ENCODE assay signal across 16 cellular contexts in genomic region chr1:151616505-151616849, GRCh38. TPM values are rescaled to one million over a fixed set of nuclear protein-coding genes. Genes with fewer than 3 reads are reported as not detected.
A peak's percentile ranks its signal among the peaks of the same experiment; 100 is the strongest.
DNase-seq lines count a peak whose midpoint lies in the region; ATAC-seq and TF ChIP-seq lines count a peak whose summit lies in the region.
"Had no signal": no experiment of that assay in that cellular context is flagged by ENCODE, and none has a peak within 500 bp of the region (broad histone marks: within the 10 kb centered on the region; RNA-seq: fewer than 3 reads in every experiment).

No MANE protein-coding gene starts in this region.

- H2AK5ac ChIP-seq in mesenchymal stem cell (ENCODE audit: low read length, severe bottlenecking), result no peak overlapping the region

- peak overlapping the region; percentile 59; the same call in 1 of the 2 replicates for H3K4me2 ChIP-seq in SK-N-SH
- no peak overlapping the region for H3K4me2 ChIP-seq in mesenchymal stem cell (ENCODE audit: low read length, poor library complexity, severe bottlenecking)

- H3K4me3 ChIP-seq in SK-N-SH (ENCODE audit: low read depth in 2 of 2, low read length in 1 of 2) (peak overlapping the region in 1 of 2 experiments; percentile 10; a peak in 1 of 4 replicates), mesenchymal stem cell (ENCODE audit: insufficient read depth in 1 of 2, low read depth in 1 of 2, low read length in 2 of 2) (no peak overlapping the region), Peyer's patch (no peak overlapping the region), stomach (no peak overlapping the region)
- H3K4me3 ChIP-seq: prostate gland had no signal

- H3K27me3 Mint-ChIP-seq in activated naive CD8-positive, alpha-beta T cell treated with anti-CD3 and anti-CD28 coated beads, Interleukin-2, amount 50 U/mL, for 24 hours, result no peaks in the 10 kb centered on the region
- H3K27me3 Mint-ChIP-seq: dendritic cell treated with granulocyte-macrophage colony-stimulating factor and Interleukin-4, amounts not matched to agents 40 ng/mL and 50 ng/mL, for 4 days; T-helper 17 cell had no signal

- peaks cover 95% of the 10 kb centered on the region for H3K79me2 ChIP-seq in SK-N-SH (ENCODE audit: insufficient read depth)

- H2BK15ac ChIP-seq in mesenchymal stem cell (ENCODE audit: low read depth, poor library complexity, severe bottlenecking), result no peak overlapping the region

- H3K23ac ChIP-seq in mesenchymal stem cell (ENCODE audit: low read length in 2 of 2), result no peak overlapping the region

- no peak overlapping the region for H2BK120ac ChIP-seq in mesenchymal stem cell (ENCODE audit: low read depth, low read length)

- peaks cover 36% of the 10 kb centered on the region for H4K20me1 ChIP-seq in SK-N-SH (ENCODE audit: insufficient read depth)

- H3K9me3 ChIP-seq in SK-N-SH (no peaks in the 10 kb centered on the region), mesenchymal stem cell (ENCODE audit: control insufficient read depth, low read length) (no peaks in the 10 kb centered on the region), Peyer's patch (no peaks in the 10 kb centered on the region), stomach (no peaks in the 10 kb centered on the region)
- H3K9me3 ChIP-seq: prostate gland had no signal

- intact Hi-C loops in stomach (cut with DNase I; ENCODE audit: low total_unique reads), result no loop called here

- peak overlapping the region; percentile 13 for H3K27ac Mint-ChIP-seq in activated naive CD8-positive, alpha-beta T cell treated with anti-CD3 and anti-CD28 coated beads, Interleukin-2, amount 50 U/mL, for 24 hours
- H3K27ac Mint-ChIP-seq: dendritic cell treated with granulocyte-macrophage colony-stimulating factor and Interleukin-4, amounts not matched to agents 40 ng/mL and 50 ng/mL, for 4 days; T-helper 17 cell had no signal

- H3K79me1 ChIP-seq in mesenchymal stem cell (replicated peaks; ENCODE audit: low read length, poor library complexity, severe bottlenecking), result peaks cover 12% of the 10 kb centered on the region

- TF ChIP-seq EP300 in SK-N-SH (IDR thresholded peaks at IDR 0.05; ENCODE audit: borderline replicate concordance in 1 of 2, low read depth in 1 of 2, low read length in 1 of 2) (no peak), stomach (IDR thresholded peaks at IDR 0.05) (no peak)

- no peaks in the 10 kb centered on the region for H3K27me3 ChIP-seq in SK-N-SH (ENCODE audit: insufficient read depth)
- H3K27me3 ChIP-seq in mesenchymal stem cell (ENCODE audit: control insufficient read depth in 1 of 2, insufficient read depth in 1 of 2, low read length in 2 of 2), result no peaks in the 10 kb centered on the region
- H3K27me3 ChIP-seq in Peyer's patch, result no peaks in the 10 kb centered on the region
- H3K27me3 ChIP-seq in stomach, result no peaks in the 10 kb centered on the region

- WGBS in SK-N-SH (ENCODE audit: low lambda C conversion rate), result 33% methylated on average over 3 of the region's 3 CpGs
- 67% methylated on average over 3 of the region's 3 CpGs for WGBS in mesenchymal stem cell
- WGBS in stomach, 5 donors, result 80 to 92% (median 85%) methylated on average over 3 of the region's 3 CpGs

- CTCF ChIA-PET in SK-N-SH (lab: Yijun Ruan, JAX), result interaction anchor here (1.0 kb wide), 1 partner anchor 144 kb away, joined by 3 read pairs; no protein-coding TSS in a partner anchor

- TF ChIP-seq RAD21 in SK-N-SH (IDR thresholded peaks at IDR 0.05; ENCODE audit: low read length), result no peak

- no peak for TF ChIP-seq CTCF in SK-N-SH (IDR thresholded peaks at IDR 0.05)
- no peak for TF ChIP-seq CTCF in Peyer's patch (IDR thresholded peaks at IDR 0.05)
- TF ChIP-seq CTCF in stomach (IDR thresholded peaks at IDR 0.05), result no peak

- H3F3A ChIP-seq in SK-N-SH (replicated peaks; ENCODE audit: insufficient read depth), result peaks cover 16% of the 10 kb centered on the region

- H2BK5ac ChIP-seq in mesenchymal stem cell (ENCODE audit: low read depth, low read length, poor library complexity, severe bottlenecking), result no peak overlapping the region

- ATAC-seq in SK-N-SH treated with all-trans-retinoic acid at 6 μM for 48 hours, result no peak
- no peak for ATAC-seq in activated naive CD8-positive, alpha-beta T cell treated with anti-CD3 and anti-CD28 coated beads, Interleukin-2, amount 50 U/mL, for 24 hours
- no peak for ATAC-seq in GM18505 (IDR thresholded peaks at IDR 0.05; ENCODE audit: unreplicated experiment)
- ATAC-seq: left ventricle myocardium superior, T-helper 17 cell had no signal

- TF ChIP-seq POLR2A in Peyer's patch (IDR thresholded peaks at IDR 0.05), result no peak
- no peak for TF ChIP-seq POLR2A in stomach (IDR thresholded peaks at IDR 0.05)
- TF ChIP-seq POLR2A in GM18505 (IDR thresholded peaks at IDR 0.05; ENCODE audit: borderline replicate concordance, extremely low read depth, insufficient read depth, insufficient read length), result no peak

- no peak overlapping the region for H2BK12ac ChIP-seq in mesenchymal stem cell (ENCODE audit: low read length in 2 of 2)

- H3K9ac ChIP-seq in SK-N-SH (peak overlapping the region; percentile 6; the same call in 1 of the 2 replicates), mesenchymal stem cell (ENCODE audit: low read length) (no peak overlapping the region)

- H3K36me3 ChIP-seq in SK-N-SH (replicated peaks in 1 of 2; ENCODE audit: control insufficient read depth in 1 of 2, insufficient read depth in 2 of 2, low read length in 1 of 2) (peaks cover 7 to 12% of the 10 kb centered on the region in 2 experiments), mesenchymal stem cell (ENCODE audit: control insufficient read depth in 1 of 2, insufficient read depth in 2 of 2, low read depth in 1 of 2, low read length in 2 of 2) (peaks cover 0 to 8% of the 10 kb centered on the region in 2 experiments), Peyer's patch (no peaks in the 10 kb centered on the region), stomach (no peaks in the 10 kb centered on the region)
- H3K36me3 ChIP-seq: prostate gland had no signal

- H4K91ac ChIP-seq in mesenchymal stem cell (ENCODE audit: low read length), result no peak overlapping the region

- DNase-seq in SK-N-SH (no peak), HCEC 1CT (peak; percentile 60), mesenchymal stem cell (no peak), Peyer's patch (no peak), stomach (no peak)
- DNase-seq in activated naive CD8-positive, alpha-beta T cell treated with anti-CD3 and anti-CD28 coated beads, Interleukin-2, amount 50 U/mL, for 24 hours, result no peak
- DNase-seq: aorta, GF-D8, left ventricle myocardium superior, NCI-H2029 treated with DMSO at 0.1 percent for 48 hours, NCI-H524, T-helper 17 cell had no signal

- H3K4ac ChIP-seq in mesenchymal stem cell (ENCODE audit: low read depth in 1 of 2, low read length in 2 of 2), result no peak overlapping the region

- POLR2A ChIA-PET in SK-N-SH (lab: Yijun Ruan, JAX), result no interaction called here

- no peak overlapping the region for H2AFZ ChIP-seq in SK-N-SH (ENCODE audit: low read depth)
- no peak overlapping the region for H2AFZ ChIP-seq in mesenchymal stem cell (ENCODE audit: low read depth, low read length)

- no peaks in the 10 kb centered on the region for H3K9me2 ChIP-seq in SK-N-SH

- H3K14ac ChIP-seq in mesenchymal stem cell (ENCODE audit: low read length in 2 of 2), result no peak overlapping the region

- H4K8ac ChIP-seq in mesenchymal stem cell (ENCODE audit: low read length), result no peak overlapping the region

- H3K18ac ChIP-seq in mesenchymal stem cell (ENCODE audit: low read depth in 1 of 2, low read length in 2 of 2), result no peak overlapping the region

- H3K27ac ChIP-seq in SK-N-SH (ENCODE audit: low read depth in 2 of 2, low read length in 1 of 2) (peak overlapping the region; percentile 11 to 53; a peak in 3 of 4 replicates), mesenchymal stem cell (ENCODE audit: low read length, poor library complexity, severe bottlenecking) (peak overlapping the region; percentile 32), Peyer's patch (no peak overlapping the region), stomach (peak overlapping the region in 1 of 5 donors; percentile 4)
- H3K27ac ChIP-seq: prostate gland had no signal

- peaks cover 17 to 28% of the 10 kb centered on the region in 2 experiments for H3K4me1 ChIP-seq in SK-N-SH (ENCODE audit: control insufficient read depth in 1 of 2, insufficient read depth in 2 of 2, low read depth in 1 of 2, low read length in 1 of 2)
- H3K4me1 ChIP-seq in mesenchymal stem cell (ENCODE audit: control insufficient read depth, insufficient read depth, low read depth, low read length), result peaks cover 14% of the 10 kb centered on the region
- H3K4me1 ChIP-seq in Peyer's patch, result peaks cover 0 to 52% (median 4%) of the 10 kb centered on the region in 4 donors
- peaks cover 37 to 86% (median 68%) of the 10 kb centered on the region in 4 donors for H3K4me1 ChIP-seq in stomach

- peaks cover 5% of the 10 kb centered on the region for H3K36me3 Mint-ChIP-seq in activated naive CD8-positive, alpha-beta T cell treated with anti-CD3 and anti-CD28 coated beads, Interleukin-2, amount 50 U/mL, for 24 hours (ENCODE audit: low read depth)

- peaks cover 66% of the 10 kb centered on the region for H3K4me1 Mint-ChIP-seq in activated naive CD8-positive, alpha-beta T cell treated with anti-CD3 and anti-CD28 coated beads, Interleukin-2, amount 50 U/mL, for 24 hours

- H3K9me3 Mint-ChIP-seq in activated naive CD8-positive, alpha-beta T cell treated with anti-CD3 and anti-CD28 coated beads, Interleukin-2, amount 50 U/mL, for 24 hours, result no peaks in the 10 kb centered on the region
- H3K9me3 Mint-ChIP-seq: dendritic cell treated with granulocyte-macrophage colony-stimulating factor and Interleukin-4, amounts not matched to agents 40 ng/mL and 50 ng/mL, for 4 days had no signal

- no peak overlapping the region for H3K4me3 Mint-ChIP-seq in activated naive CD8-positive, alpha-beta T cell treated with anti-CD3 and anti-CD28 coated beads, Interleukin-2, amount 50 U/mL, for 24 hours
- H3K4me3 Mint-ChIP-seq: dendritic cell treated with granulocyte-macrophage colony-stimulating factor and Interleukin-4, amounts not matched to agents 40 ng/mL and 50 ng/mL, for 4 days; T-helper 17 cell had no signal

TF ChIP-seq in SK-N-SH, 30 proteins besides CTCF, POLR2A, EP300 and RAD21 (continues in another document):
- TF ChIP-seq MEF2A (IDR thresholded peaks at IDR 0.05; ENCODE audit: borderline replicate concordance, low read depth) (no peak), FOSL2 (IDR thresholded peaks at IDR 0.05; ENCODE audit: borderline replicate concordance, low read depth) (peak; percentile 63), JUND (IDR thresholded peaks at IDR 0.05) (peak; percentile 31; the same call in 1 of the 2 replicates)

TF ChIP-seq in SK-N-SH treated with all-trans-retinoic acid at 6 μM for 48 hours, 23 proteins besides CTCF, POLR2A, EP300 and RAD21 (continues in another document):
- TF ChIP-seq SNAI2 (CRISPR knock-in tag; IDR thresholded peaks at IDR 0.05) (no peak), ZNF565 (CRISPR knock-in tag; conservative IDR thresholded peaks at IDR 0.05; ENCODE audit: low read depth) (no peak), ZNF70 (CRISPR knock-in tag; IDR thresholded peaks at IDR 0.05) (no peak), BACH2 (CRISPR knock-in tag; IDR thresholded peaks at IDR 0.05; ENCODE audit: borderline replicate concordance) (no peak)

RNA-seq across cellular contexts. Expression of gene SNX27, which starts 4.6 kb away (rescaled TPM):
- polyA plus RNA-seq in SK-N-SH (2012; rRNA removed), result 10.8 and 12.8 TPM in 2 replicates
- 11.1 and 12.7 TPM in 2 replicates for polyA plus RNA-seq in SK-N-SH (2012; cell fraction: cytosol; rRNA removed)
- 11.4 and 19.1 TPM in 2 replicates for polyA plus RNA-seq in SK-N-SH (2012; cell fraction: nucleus; rRNA removed)
- polyA plus RNA-seq in mesenchymal stem cell (2013, experiment 1 of 2), result 19.7 TPM
- 18.9 TPM for polyA plus RNA-seq in mesenchymal stem cell (2013, experiment 2 of 2)
- 10 to 100 TPM; 24.0 to 50.3 (median 35.1) TPM for total RNA-seq in Peyer's patch
- total RNA-seq in stomach, result 10 to 100 TPM in 4 of 5 donors, 1 to 10 TPM in 1; 9.3 to 82.3 (median 31.2) TPM
- 1 to 10 TPM; 4.3 to 6.8 (median 5.8) TPM for polyA plus RNA-seq in stomach

Comparison
In these comparisons a context has a peak if more than half of its experiments do, and no peak if none do; other contexts are left out.
1. H3K27ac ChIP-seq: peak in SK-N-SH (2 of 2) and mesenchymal stem cell (single experiment); none in Peyer's patch (0 of 4).